16 cellular contexts compared by ENCODE assay signal in genomic region chr6:42201382-42201781, GRCh38. TPM values are rescaled to one million over a fixed set of nuclear protein-coding genes. Genes with fewer than 3 reads are reported as not detected.
DNase-seq lines count a peak whose midpoint lies in the region; ATAC-seq, FAIRE-seq and TF ChIP-seq lines count a peak whose summit lies in the region.
"Had no signal": no experiment of that assay in that cellular context is flagged by ENCODE, and none has a peak within 500 bp of the region (broad histone marks: within the 10 kb centered on the region; RNA-seq: fewer than 3 reads in every experiment).

No MANE protein-coding gene starts in this region.

- H3K36me3 ChIP-seq in MG63 (peaks cover 6% of the 10 kb centered on the region), prostate gland (no peaks in the 10 kb centered on the region)

- H3K9me3 Mint-ChIP-seq in chondrocyte (ENCODE audit: low read depth) (peaks cover 8% of the 10 kb centered on the region), osteocyte (ENCODE audit: unreplicated experiment) (peaks cover 5% of the 10 kb centered on the region)

- H3K27me3 Mint-ChIP-seq in chondrocyte (ENCODE audit: low read depth) (no peaks in the 10 kb centered on the region), osteocyte (ENCODE audit: unreplicated experiment) (no peaks in the 10 kb centered on the region)

- H3K36me3 Mint-ChIP-seq in chondrocyte (ENCODE audit: low read depth) (peaks cover 2% of the 10 kb centered on the region), osteocyte (ENCODE audit: unreplicated experiment) (peaks cover 18% of the 10 kb centered on the region)

- peaks cover 87% of the 10 kb centered on the region for H3K4me1 ChIP-seq in A549
- no peaks in the 10 kb centered on the region for H3K4me1 ChIP-seq in prostate gland (replicated peaks)

- WGBS in A549 (ENCODE audit: missing lambda C conversion rate) = 35% methylated on average over 3 of the region's 3 CpGs
- WGBS in prostate gland = 40% methylated on average over 3 of the region's 3 CpGs

- no peak for FAIRE-seq in A549 (lab: Jason Lieb, UNC)

- H3K4me3 ChIP-seq in A549 (no peak overlapping the region), MG63 (no peak overlapping the region), prostate gland (no peak overlapping the region)

- CTCF ChIA-PET in A549 (lab: Yijun Ruan, JAX) = interaction anchor here (0.6 to 5.8 kb wide), 4 partner anchors 10 to 70 kb away, joined by 3 to 31 read pairs (median 4); no protein-coding TSS in a partner anchor

- H3K4me1 Mint-ChIP-seq in chondrocyte (ENCODE audit: low read depth) (peaks cover 38% of the 10 kb centered on the region), osteocyte (ENCODE audit: unreplicated experiment) (peaks cover 15% of the 10 kb centered on the region)

- DNase-seq in A549 (ENCODE audit: low read depth in 1 of 2, low spot score in 1 of 2) = no peak
- peak; percentile 19 for DNase-seq in MG63
- DNase-seq in chondrocyte (ENCODE audit: low spot score) = no peak
- no peak for DNase-seq in osteocyte (ENCODE audit: extremely low spot score, unreplicated experiment)
- DNase-seq in EL = no peak
- DNase-seq in dermis blood vessel endothelial cell = no peak
- no peak for DNase-seq in prostate gland (ENCODE audit: low spot score)
- DNase-seq: KG1, NCI-H1048, NCI-H1694 treated with DMSO at 0.1 percent for 48 hours, NCI-H2107, NCI-H2227 treated with DMSO at 0.1 percent for 48 hours, NCI-H524 treated with DMSO at 0.1 percent for 48 hours had no signal

- no peak for TF ChIP-seq EP300 in A549 (IDR thresholded peaks at IDR 0.05)

- H3K4me2 ChIP-seq in A549 = peak overlapping the region; percentile 55

- H3K27ac ChIP-seq in A549 = peak overlapping the region; percentile 74 to 86
- no peak overlapping the region for H3K27ac ChIP-seq in prostate gland
- H3K27ac ChIP-seq: C4-2B had no signal

- no peak for TF ChIP-seq CTCF in A549 (IDR thresholded peaks at IDR 0.05)
- no peak for TF ChIP-seq CTCF in chondrocyte (IDR thresholded peaks at IDR 0.05)
- TF ChIP-seq CTCF in osteocyte (IDR thresholded peaks at IDR 0.05) = no peak
- TF ChIP-seq CTCF in prostate gland (IDR thresholded peaks at IDR 0.05) = no peak

- POLR2A ChIA-PET in A549 (lab: Yijun Ruan, JAX) = no interaction called here

- no peak for ATAC-seq in A549

- no peaks in the 10 kb centered on the region for H3K27me3 ChIP-seq in MG63
- H3K27me3 ChIP-seq in prostate gland (replicated peaks; ENCODE audit: insufficient read depth) = no peaks in the 10 kb centered on the region

- H3K4me3 Mint-ChIP-seq in chondrocyte (ENCODE audit: unreplicated experiment) (no peak overlapping the region), osteocyte (ENCODE audit: unreplicated experiment) (no peak overlapping the region)

- TF ChIP-seq POLR2A in A549 (IDR thresholded peaks at IDR 0.05; ENCODE audit: low read length) = no peak
- no peak for TF ChIP-seq POLR2A in prostate gland (IDR thresholded peaks at IDR 0.05)

- intact Hi-C loops in prostate gland (cut with DNase I) = no loop called here

- H3K27ac Mint-ChIP-seq in chondrocyte (ENCODE audit: unreplicated experiment) (peak overlapping the region; percentile 91), osteocyte (ENCODE audit: unreplicated experiment) (peak overlapping the region; percentile 63)

- no peak for TF ChIP-seq RAD21 in A549 (conservative IDR thresholded peaks at IDR 0.05 in 1 of 2, IDR thresholded peaks at IDR 0.05 in 1 of 2)

- H3K9me3 ChIP-seq in A549 (no peaks in the 10 kb centered on the region), MG63 (no peaks in the 10 kb centered on the region), prostate gland (no peaks in the 10 kb centered on the region)

TF ChIP-seq in A549, 52 proteins besides CTCF, POLR2A, EP300 and RAD21 (continues in another document):
- TF ChIP-seq FOSB (CRISPR knock-in tag; IDR thresholded peaks at IDR 0.05) (no peak), POLR2AphosphoS2 (conservative IDR thresholded peaks at IDR 0.05; ENCODE audit: low read length) (no peak), HMGXB4 (CRISPR knock-in tag; IDR thresholded peaks at IDR 0.05; ENCODE audit: borderline replicate concordance) (no peak), PHF8 (IDR thresholded peaks at IDR 0.05; ENCODE audit: borderline replicate concordance, low read depth) (no peak)

RNA-seq across cellular contexts. Expression of gene GUCA1B, which starts 6.6 kb away (rescaled TPM):
- 0.62 and 0.82 TPM in 2 replicates for polyA plus RNA-seq in A549 (2011; rRNA removed)
- 0.41 and 0.45 TPM in 2 replicates for polyA plus RNA-seq in A549 (2012; cell fraction: cytosol; rRNA removed)
- polyA plus RNA-seq in A549 (2012; cell fraction: nucleus; rRNA removed) = 1.1 and 2.3 TPM in 2 replicates
- 0.90 to 1.0 TPM (median 0.98 TPM) in 3 replicates for polyA plus RNA-seq in A549 (2017; fragmentation: RNase III; extraction: RNeasy Plus Mini Kit Qiagen cat#74134 plus additional on column Dnase treatment)
- 0.54 and 0.74 TPM in 2 replicates for polyA minus RNA-seq in A549 (2011; rRNA and poly(A)+ RNA removed)
- not detected in 2 replicates for total RNA-seq in MG63 (2014; rRNA removed; shearing (Covaris generic); ENCODE audit: low replicate concordance)
- total RNA-seq in chondrocyte = 0.54 to 1.1 TPM (median 0.77 TPM) in 3 replicates
- total RNA-seq in osteocyte = 0.76 and 1.0 TPM in 2 replicates
- 1.0 TPM in 1 of 2 replicates, not detected in the other for total RNA-seq in dermis blood vessel endothelial cell
- under 1 TPM in 1 of 2 donors, not detected in 1; 0.68 TPM for total RNA-seq in prostate gland
- total RNA-seq: H4 had no signal

RNA-seq across cellular contexts. Expression of gene MRPS10, which starts 16.3 kb away (rescaled TPM):
- 41.7 and 60.7 TPM in 2 replicates for polyA plus RNA-seq in A549 (2011; rRNA removed)
- 17.3 and 18.9 TPM in 2 replicates for polyA plus RNA-seq in A549 (2012; cell fraction: cytosol; rRNA removed)
- 3.7 and 5.0 TPM in 2 replicates for polyA plus RNA-seq in A549 (2012; cell fraction: nucleus; rRNA removed)
- 31.4 to 33.9 TPM (median 31.5 TPM) in 3 replicates for polyA plus RNA-seq in A549 (2017; fragmentation: RNase III; extraction: RNeasy Plus Mini Kit Qiagen cat#74134 plus additional on column Dnase treatment)
- polyA minus RNA-seq in A549 (2011; rRNA and poly(A)+ RNA removed) = 8.0 and 8.4 TPM in 2 replicates
- 61.9 and 65.5 TPM in 2 replicates for total RNA-seq in MG63 (2014; rRNA removed; shearing (Covaris generic); ENCODE audit: low replicate concordance)
- 26.9 to 31.7 TPM (median 28.8 TPM) in 3 replicates for total RNA-seq in chondrocyte
- total RNA-seq in osteocyte = 30.6 and 33.1 TPM in 2 replicates
- 34.0 and 48.0 TPM in 2 replicates for total RNA-seq in dermis blood vessel endothelial cell
- 10 to 100 TPM; 27.5 to 31.8 TPM for total RNA-seq in prostate gland

RNA-seq across cellular contexts. Expression of gene GUCA1A, which starts 28.2 kb away (rescaled TPM):
- polyA plus RNA-seq in A549 (2011; rRNA removed) (not detected in 2 replicates), A549 (2017; fragmentation: RNase III; extraction: RNeasy Plus Mini Kit Qiagen cat#74134 plus additional on column Dnase treatment) (not detected in 3 replicates)
- polyA plus RNA-seq in A549 (2012; cell fraction: cytosol; rRNA removed) = not detected in 2 replicates
- polyA plus RNA-seq in A549 (2012; cell fraction: nucleus; rRNA removed) = not detected in 2 replicates
- not detected in 2 replicates for polyA minus RNA-seq in A549 (2011; rRNA and poly(A)+ RNA removed)
- total RNA-seq in MG63 (2014; rRNA removed; shearing (Covaris generic); ENCODE audit: low replicate concordance) = not detected in 2 replicates
- total RNA-seq in chondrocyte (0.38 TPM in 1 of 3 replicates, not detected in the others), osteocyte (not detected in 2 replicates), dermis blood vessel endothelial cell (not detected in 2 replicates), prostate gland (1 to 10 TPM in 1 of 2 donors, not detected in 1; 2.1 TPM)
- total RNA-seq: A673, H4 had no signal

RNA-seq across cellular contexts. Expression of gene C6orf132, which starts 59.0 kb away (rescaled TPM):
- polyA plus RNA-seq in A549 (2011; rRNA removed) = 0.44 and 0.66 TPM in 2 replicates
- 0.71 and 1.1 TPM in 2 replicates for polyA plus RNA-seq in A549 (2012; cell fraction: cytosol; rRNA removed)
- polyA plus RNA-seq in A549 (2012; cell fraction: nucleus; rRNA removed) = 0.40 and 0.69 TPM in 2 replicates
- polyA plus RNA-seq in A549 (2017; fragmentation: RNase III; extraction: RNeasy Plus Mini Kit Qiagen cat#74134 plus additional on column Dnase treatment) = 0.58 to 1.1 TPM (median 0.96 TPM) in 3 replicates
- polyA minus RNA-seq in A549 (2011; rRNA and poly(A)+ RNA removed) = 1.1 and 1.3 TPM in 2 replicates
- 0.07 and 0.17 TPM in 2 replicates for total RNA-seq in MG63 (2014; rRNA removed; shearing (Covaris generic); ENCODE audit: low replicate concordance)
- total RNA-seq in chondrocyte = 0.75 to 5.8 TPM (median 5.2 TPM) in 3 replicates
- 4.0 and 4.3 TPM in 2 replicates for total RNA-seq in osteocyte
- under 0.01 TPM in 1 of 2 replicates, not detected in the other for total RNA-seq in dermis blood vessel endothelial cell
- 10 to 100 TPM; 30.8 to 45.9 TPM for total RNA-seq in prostate gland
- total RNA-seq: H4 had no signal

Comparison
In these comparisons a context has a peak if more than half of its experiments do, and no peak if none do; other contexts are left out.
1. H3K27ac ChIP-seq: peak in A549 (2 of 2); none in prostate gland (0 of 2).